ENCODE assay signal across 10 cellular contexts in the genomic region with DNA sequence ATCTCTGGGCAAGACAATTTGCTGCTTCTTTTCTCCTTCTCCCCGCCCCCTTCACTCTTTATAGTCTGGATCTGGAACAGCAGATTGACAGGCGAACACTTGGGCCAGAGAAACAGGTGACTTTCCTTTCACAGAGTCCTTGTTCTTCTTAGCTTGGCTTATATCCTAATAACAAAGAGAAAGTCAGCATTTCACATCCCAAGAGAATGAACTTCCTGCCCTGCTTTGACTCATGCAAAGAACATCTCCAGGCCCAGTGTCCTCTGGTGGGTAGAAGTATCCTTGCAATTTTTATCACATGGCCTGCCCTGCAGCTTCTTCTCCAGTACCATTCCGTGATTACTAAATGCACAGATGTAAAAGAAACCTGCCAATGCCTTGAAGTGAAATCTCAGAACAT.
A peak's percentile ranks its signal among the peaks of the same experiment; 100 is the strongest.
DNase-seq lines count a peak whose midpoint lies in the region; ATAC-seq and TF ChIP-seq lines count a peak whose summit lies in the region.
"Had no signal": no experiment of that assay in that cellular context is flagged by ENCODE, and none has a peak within 500 bp of the region (broad histone marks: within the 10 kb centered on the region; RNA-seq: fewer than 3 reads in every experiment).

No MANE protein-coding gene starts in this region.

- TF ChIP-seq CTCF in brain microvascular endothelial cell (IDR thresholded peaks at IDR 0.05; ENCODE audit: low read depth, low read length, missing control alignments) (peak; percentile 58), thyroid gland (IDR thresholded peaks at IDR 0.05) (peak in 2 of 6 experiments; percentile 8 to 13)

- H3K9me3 ChIP-seq in HUES48 (ENCODE audit: control insufficient read depth, insufficient read depth, low read length) (no peaks in the 10 kb centered on the region), thyroid gland (no peaks in the 10 kb centered on the region)

- no peak overlapping the region for H3K4me3 ChIP-seq in HUES48 (ENCODE audit: low read depth, low read length)
- no peak overlapping the region for H3K4me3 ChIP-seq in brain microvascular endothelial cell (ENCODE audit: low read depth, low read length)
- no peak overlapping the region for H3K4me3 ChIP-seq in thyroid gland (replicated peaks in 1 of 3)
- H3K4me3 ChIP-seq: coronary artery had no signal

- no peak for ATAC-seq in GM19467 (IDR thresholded peaks at IDR 0.05; ENCODE audit: unreplicated experiment)

- DNase-seq in brain microvascular endothelial cell (peak; percentile 90), iPS-NIHi7 (ENCODE audit: extremely low spot score) (peak; percentile 42), thyroid gland (peak; percentile 14 to 30), NOMO-1 treated with dmso at 0.1 percent for 144 hours (lab: John Stamatoyannopoulos, UW; ENCODE audit: unreplicated experiment) (no peak)
- DNase-seq in effector CD8-positive, alpha-beta T cell (lab: John Stamatoyannopoulos, UW) = no peak
- DNase-seq: activated CD4-positive, alpha-beta T cell treated with anti-CD3 and anti-CD28 coated beads, Interleukin-2, amount 10 ng/mL, durations not matched to agents 7 days and 5 days; posterior cingulate gyrus had no signal

- H3K36me3 ChIP-seq in HUES48 (ENCODE audit: control insufficient read depth, insufficient read depth, low read length) (no peaks in the 10 kb centered on the region), brain microvascular endothelial cell (replicated peaks) (no peaks in the 10 kb centered on the region), thyroid gland (no peaks in the 10 kb centered on the region)

- H3K27me3 ChIP-seq in HUES48 (ENCODE audit: control insufficient read depth, insufficient read depth, low read length) = no peaks in the 10 kb centered on the region
- no peaks in the 10 kb centered on the region for H3K27me3 ChIP-seq in brain microvascular endothelial cell (replicated peaks)
- no peaks in the 10 kb centered on the region for H3K27me3 ChIP-seq in thyroid gland

- in situ Hi-C loops in brain microvascular endothelial cell (cut with HindIII; ENCODE audit: low pct_ligation_motif_present, low sequenced_read_pairs) = no loop called here

- H3K27ac ChIP-seq in HUES48 (ENCODE audit: low read depth, low read length) (peak overlapping the region; percentile 57), brain microvascular endothelial cell (peak overlapping the region; percentile 71), thyroid gland (peak overlapping the region in 1 of 3 donors; percentile 52)
- H3K27ac ChIP-seq: coronary artery had no signal

- no peak for TF ChIP-seq POLR2A in thyroid gland (IDR thresholded peaks at IDR 0.05)

- no peak overlapping the region for H3K9ac ChIP-seq in HUES48 (ENCODE audit: low read depth, low read length)

- H3K4me1 ChIP-seq in HUES48 (ENCODE audit: control insufficient read depth, insufficient read depth, low read length) (peaks cover 7% of the 10 kb centered on the region; the same call in 1 of the 2 replicates), thyroid gland (peaks cover 11 to 22% of the 10 kb centered on the region in 2 donors)

- 58 to 61% methylated on average over 3 of the region's 3 CpGs for WGBS in thyroid gland, 2 donors

- intact Hi-C loops in thyroid gland (cut with DNase I) = no loop called here

Comparison
In these comparisons a context has a peak if more than half of its experiments do, and no peak if none do; other contexts are left out.
1. DNase-seq: peak in brain microvascular endothelial cell (single experiment), iPS-NIHi7 (single experiment) and thyroid gland (2 of 2); none in NOMO-1 treated with dmso at 0.1 percent for 144 hours (single experiment) and effector CD8-positive, alpha-beta T cell (single experiment).